Comparison of ENCODE assay signal across 1 cellular context in genomic region chr1:162235261-162235780, GRCh38.
TF ChIP-seq lines count a peak whose summit lies in the region.

No MANE protein-coding gene starts in this region.

TF ChIP-seq in HepG2, 621 proteins besides CTCF, POLR2A, EP300 and RAD21 (continued from another document and continues in another):
- TF ChIP-seq NBN (conservative IDR thresholded peaks at IDR 0.05) (no peak), HNRNPL (IDR thresholded peaks at IDR 0.05; ENCODE audit: low read depth, low read length) (no peak), ZFP62 (CRISPR knock-in tag; IDR thresholded peaks at IDR 0.05) (no peak), TSC22D2 (CRISPR knock-in tag; IDR thresholded peaks at IDR 0.05; ENCODE audit: borderline replicate concordance) (no peak), ZNF660 (CRISPR knock-in tag; IDR thresholded peaks at IDR 0.05; ENCODE audit: borderline replicate concordance, low read depth) (no peak), SYNCRIP (IDR thresholded peaks at IDR 0.05; ENCODE audit: insufficient read depth, low read depth, low read length) (no peak), ZNF672 (CRISPR knock-in tag; IDR thresholded peaks at IDR 0.05) (no peak), ZNF652 (CRISPR knock-in tag; IDR thresholded peaks at IDR 0.05; ENCODE audit: borderline replicate concordance, low read depth) (no peak; the same call in 1 of the 2 replicates), PRDM4 (CRISPR knock-in tag; IDR thresholded peaks at IDR 0.05; ENCODE audit: borderline replicate concordance) (no peak), MED8 (CRISPR knock-in tag; IDR thresholded peaks at IDR 0.05; ENCODE audit: insufficient replicate concordance) (no peak), ISL2 (CRISPR knock-in tag; IDR thresholded peaks at IDR 0.05) (peak; percentile 77; the same call in 1 of the 2 replicates), ZNF609 (CRISPR knock-in tag; IDR thresholded peaks at IDR 0.05; ENCODE audit: borderline replicate concordance) (no peak), MAZ (IDR thresholded peaks at IDR 0.05; ENCODE audit: borderline replicate concordance, low read depth, low read length) (no peak), MAZ (CRISPR knock-in tag; IDR thresholded peaks at IDR 0.05; ENCODE audit: low read depth) (no peak), SNAPC2 (CRISPR knock-in tag; IDR thresholded peaks at IDR 0.05) (no peak), HMG20B (CRISPR knock-in tag; conservative IDR thresholded peaks at IDR 0.05) (no peak), NFIB (CRISPR knock-in tag; IDR thresholded peaks at IDR 0.05; ENCODE audit: borderline replicate concordance) (no peak), MIER2 (CRISPR knock-in tag; IDR thresholded peaks at IDR 0.05) (peak; percentile 77; the same call in 1 of the 2 replicates), CHD2 (IDR thresholded peaks at IDR 0.05; ENCODE audit: low read depth, low read length) (no peak), ZBTB8A (CRISPR knock-in tag; IDR thresholded peaks at IDR 0.05; ENCODE audit: borderline replicate concordance, low read depth) (no peak), ZSCAN30 (CRISPR knock-in tag; IDR thresholded peaks at IDR 0.05) (no peak), DR1 (CRISPR knock-in tag; IDR thresholded peaks at IDR 0.05) (no peak), ZSCAN25 (CRISPR knock-in tag; IDR thresholded peaks at IDR 0.05) (no peak), ZNF260 (CRISPR knock-in tag; IDR thresholded peaks at IDR 0.05; ENCODE audit: borderline replicate concordance, low read depth) (no peak), ZGPAT (CRISPR knock-in tag; IDR thresholded peaks at IDR 0.05) (peak; percentile 74), PBX2 (CRISPR knock-in tag; IDR thresholded peaks at IDR 0.05) (no peak), DMTF1 (CRISPR knock-in tag; IDR thresholded peaks at IDR 0.05) (no peak), NCOA1 (CRISPR knock-in tag; IDR thresholded peaks at IDR 0.05) (no peak), AGO2 (optimal IDR thresholded peaks at IDR 0.05; ENCODE audit: low read depth, low read length) (no peak), ZNF451 (CRISPR knock-in tag; IDR thresholded peaks at IDR 0.05) (peak; percentile 38; the same call in 1 of the 2 replicates), PHF20 (CRISPR knock-in tag; IDR thresholded peaks at IDR 0.05) (no peak), ZBTB7A (CRISPR knock-in tag; IDR thresholded peaks at IDR 0.05) (no peak), MBD4 (IDR thresholded peaks at IDR 0.05; ENCODE audit: borderline replicate concordance, low read length) (no peak), ZNF564 (CRISPR knock-in tag; IDR thresholded peaks at IDR 0.05) (no peak), ATM (IDR thresholded peaks at IDR 0.05; ENCODE audit: borderline replicate concordance) (no peak), RBM22 (optimal IDR thresholded peaks at IDR 0.05; ENCODE audit: low read length) (no peak), ZNF468 (CRISPR knock-in tag; IDR thresholded peaks at IDR 0.05) (no peak), MTERF4 (CRISPR knock-in tag; IDR thresholded peaks at IDR 0.05) (peak; percentile 66; the same call in 1 of the 2 replicates), SP1 (IDR thresholded peaks at IDR 0.05) (no peak), SP1 (CRISPR knock-in tag; IDR thresholded peaks at IDR 0.05) (no peak), SSRP1 (CRISPR knock-in tag; IDR thresholded peaks at IDR 0.05) (no peak), ZNF557 (CRISPR knock-in tag; IDR thresholded peaks at IDR 0.05) (no peak), ZNF383 (CRISPR knock-in tag; IDR thresholded peaks at IDR 0.05; ENCODE audit: borderline replicate concordance) (no peak), NFYB (CRISPR knock-in tag; IDR thresholded peaks at IDR 0.05) (no peak), SMAD3 (CRISPR knock-in tag; IDR thresholded peaks at IDR 0.05) (peak; percentile 78)
- TF ChIP-seq, protein P1, sequence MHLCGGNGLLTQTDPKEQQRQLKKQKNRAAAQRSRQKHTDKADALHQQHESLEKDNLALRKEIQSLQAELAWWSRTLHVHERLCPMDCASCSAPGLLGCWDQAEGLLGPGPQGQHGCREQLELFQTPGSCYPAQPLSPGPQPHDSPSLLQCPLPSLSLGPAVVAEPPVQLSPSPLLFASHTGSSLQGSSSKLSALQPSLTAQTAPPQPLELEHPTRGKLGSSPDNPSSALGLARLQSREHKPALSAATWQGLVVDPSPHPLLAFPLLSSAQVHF (CRISPR knock-in tag; IDR thresholded peaks at IDR 0.05) = no peak
- TF ChIP-seq, protein P2, sequence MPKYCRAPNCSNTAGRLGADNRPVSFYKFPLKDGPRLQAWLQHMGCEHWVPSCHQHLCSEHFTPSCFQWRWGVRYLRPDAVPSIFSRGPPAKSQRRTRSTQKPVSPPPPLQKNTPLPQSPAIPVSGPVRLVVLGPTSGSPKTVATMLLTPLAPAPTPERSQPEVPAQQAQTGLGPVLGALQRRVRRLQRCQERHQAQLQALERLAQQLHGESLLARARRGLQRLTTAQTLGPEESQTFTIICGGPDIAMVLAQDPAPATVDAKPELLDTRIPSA (CRISPR knock-in tag; IDR thresholded peaks at IDR 0.05; ENCODE audit: borderline replicate concordance) = no peak
- TF ChIP-seq, protein P3, sequence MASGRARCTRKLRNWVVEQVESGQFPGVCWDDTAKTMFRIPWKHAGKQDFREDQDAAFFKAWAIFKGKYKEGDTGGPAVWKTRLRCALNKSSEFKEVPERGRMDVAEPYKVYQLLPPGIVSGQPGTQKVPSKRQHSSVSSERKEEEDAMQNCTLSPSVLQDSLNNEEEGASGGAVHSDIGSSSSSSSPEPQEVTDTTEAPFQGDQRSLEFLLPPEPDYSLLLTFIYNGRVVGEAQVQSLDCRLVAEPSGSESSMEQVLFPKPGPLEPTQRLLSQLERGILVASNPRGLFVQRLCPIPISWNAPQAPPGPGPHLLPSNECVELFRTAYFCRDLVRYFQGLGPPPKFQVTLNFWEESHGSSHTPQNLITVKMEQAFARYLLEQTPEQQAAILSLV (CRISPR knock-in tag; IDR thresholded peaks at IDR 0.05; ENCODE audit: borderline replicate concordance) = no peak
- TF ChIP-seq, protein P4, sequence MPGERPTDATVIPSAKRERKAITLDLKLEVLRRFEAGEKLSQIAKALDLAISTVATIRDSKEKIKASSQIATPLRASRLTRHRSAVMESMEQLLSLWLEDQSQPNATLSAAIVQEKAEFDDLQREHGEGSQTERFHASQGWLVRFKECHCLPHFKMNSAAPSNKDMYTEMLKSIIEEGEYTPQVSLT (CRISPR knock-in tag; IDR thresholded peaks at IDR 0.05; ENCODE audit: borderline replicate concordance, low read depth) = no peak
- TF ChIP-seq, protein P5, sequence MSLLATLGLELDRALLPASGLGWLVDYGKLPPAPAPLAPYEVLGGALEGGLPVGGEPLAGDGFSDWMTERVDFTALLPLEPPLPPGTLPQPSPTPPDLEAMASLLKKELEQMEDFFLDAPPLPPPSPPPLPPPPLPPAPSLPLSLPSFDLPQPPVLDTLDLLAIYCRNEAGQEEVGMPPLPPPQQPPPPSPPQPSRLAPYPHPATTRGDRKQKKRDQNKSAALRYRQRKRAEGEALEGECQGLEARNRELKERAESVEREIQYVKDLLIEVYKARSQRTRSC (CRISPR knock-in tag; IDR thresholded peaks at IDR 0.05; ENCODE audit: low read depth) = no peak
